ENCODE assay signal across 20 cellular contexts in genomic region chr1:113223546-113223945, GRCh38.
DNase-seq lines count a peak whose midpoint lies in the region; ATAC-seq and TF ChIP-seq lines count a peak whose summit lies in the region.
"Had no signal": no experiment of that assay in that cellular context is flagged by ENCODE, and none has a peak within 500 bp of the region (broad histone marks: within the 10 kb centered on the region; RNA-seq: fewer than 3 reads in every experiment).

No MANE protein-coding gene starts in this region.

- 23 to 41% methylated on average over 6 to 9 of the region's 9 CpGs for WGBS in body of pancreas, 2 donors
- 14 to 19% (median 16%) methylated on average over 9 of the region's 9 CpGs for WGBS in ovary, 3 donors

- peak; percentile 84 for ATAC-seq in body of pancreas
- peak; percentile 95 for ATAC-seq in left cardiac atrium
- ATAC-seq: activated CD4-positive, CD25-positive, alpha-beta regulatory T cell treated with anti-CD3 and anti-CD28 coated beads, Interleukin-2, amount 50 U/mL, for 24 hours had no signal

- no peaks in the 10 kb centered on the region for H3K9me3 ChIP-seq in body of pancreas
- H3K9me3 ChIP-seq in ovary, result no peaks in the 10 kb centered on the region
- H3K9me3 ChIP-seq: esophagus muscularis mucosa had no signal

- DNase-seq in AG10803 (ENCODE audit: low read depth) (peak; percentile 25), body of pancreas (peak; percentile 41 to 65 (median 59)), left cardiac atrium (peak; percentile 66), ovary (peak; percentile 73 to 83 (median 81)), DMS53 (lab: John Stamatoyannopoulos, UW) (no peak), NCI-H524 treated with DMSO at 0.1 percent for 48 hours (lab: John Stamatoyannopoulos, UW) (no peak), COR-L47 (lab: John Stamatoyannopoulos, UW) (no peak)
- no peak for DNase-seq in NK-92 treated with Interleukin-12 subunit alpha and Interleukin-12 subunit beta, amount 100 ng/mL, for 24 hours (lab: John Stamatoyannopoulos, UW)
- DNase-seq: activated naive CD8-positive, alpha-beta T cell treated with anti-CD3 and anti-CD28 coated beads for 36 hours; C1 segment of cervical spinal cord; DMS 273 treated with DMSO at 0.1 percent for 48 hours; effector CD4-positive, alpha-beta T cell; NCI-H1105 treated with DMSO at 0.1 percent for 48 hours; NCI-H2171; NCI-H774; nucleus accumbens; stimulated activated CD4-positive, alpha-beta T cell treated with anti-CD3 and anti-CD28 coated beads, Interleukin-4, amount 100 ng/mL, for 1 hour had no signal

- H3K4me3 ChIP-seq in AG10803 (ENCODE audit: low read length), result no peak overlapping the region
- no peak overlapping the region for H3K4me3 ChIP-seq in body of pancreas
- no peak overlapping the region for H3K4me3 ChIP-seq in ovary
- H3K4me3 ChIP-seq: cardiac muscle cell, esophagus muscularis mucosa had no signal

- TF ChIP-seq POLR2A in body of pancreas (IDR thresholded peaks at IDR 0.05) (no peak), ovary (IDR thresholded peaks at IDR 0.05) (no peak)

- H3K36me3 ChIP-seq in body of pancreas (replicated peaks in 1 of 2; ENCODE audit: insufficient read depth in 1 of 2, low read depth in 2 of 2) (no peaks in the 10 kb centered on the region), ovary (no peaks in the 10 kb centered on the region)
- H3K36me3 ChIP-seq: cardiac muscle cell, esophagus muscularis mucosa had no signal

- intact Hi-C loops in body of pancreas (cut with DNase I) (no loop called here), left cardiac atrium (cut with DNase I) (no loop called here), ovary (cut with DNase I) (loop anchor here in 2 of 4 donors (10.0 kb wide), 1 partner anchor 161 kb away; no protein-coding TSS in a partner anchor)

- H3K27me3 ChIP-seq in body of pancreas (no peaks in the 10 kb centered on the region), ovary (no peaks in the 10 kb centered on the region)
- H3K27me3 ChIP-seq: cardiac muscle cell, esophagus muscularis mucosa had no signal

- TF ChIP-seq CTCF in AG10803 (conservative IDR thresholded peaks at IDR 0.05; ENCODE audit: low read length) (no peak), body of pancreas (IDR thresholded peaks at IDR 0.05) (no peak), ovary (IDR thresholded peaks at IDR 0.05) (no peak)

- peaks cover 23% of the 10 kb centered on the region for H3K4me1 ChIP-seq in body of pancreas
- peaks cover 6% of the 10 kb centered on the region for H3K4me1 ChIP-seq in ovary (ENCODE audit: insufficient read depth)
- H3K4me1 ChIP-seq: esophagus muscularis mucosa had no signal

- no peak for TF ChIP-seq EP300 in ovary (IDR thresholded peaks at IDR 0.05)

- H3K27ac ChIP-seq in body of pancreas (peak overlapping the region in 2 of 4 donors; percentile 6 to 14), ovary (peak overlapping the region in 1 of 2 donors; percentile 23)
- H3K27ac ChIP-seq: cardiac muscle cell, esophagus muscularis mucosa had no signal

Comparison
In these comparisons a context has a peak if more than half of its experiments do, and no peak if none do; other contexts are left out.
1. DNase-seq: peak in AG10803 (single experiment), body of pancreas (4 of 4), left cardiac atrium (single experiment) and ovary (5 of 5); none in DMS53 (single experiment), NCI-H524 treated with DMSO at 0.1 percent for 48 hours (single experiment), NK-92 treated with Interleukin-12 subunit alpha and Interleukin-12 subunit beta, amount 100 ng/mL, for 24 hours (single experiment) and COR-L47 (single experiment).